ENCODE assay signal across 8 cellular contexts in genomic region chr13:40790232-40790631, GRCh38. TPM values are rescaled to one million over a fixed set of nuclear protein-coding genes. Genes with fewer than 3 reads are reported as not detected.
DNase-seq lines count a peak whose midpoint lies in the region; ATAC-seq and TF ChIP-seq lines count a peak whose summit lies in the region.

No MANE protein-coding gene starts in this region.

- ATAC-seq in left ventricle myocardium superior = no peak
- ATAC-seq in activated naive CD8-positive, alpha-beta T cell treated with anti-CD3 and anti-CD28 coated beads, Interleukin-2, amount 50 U/mL, for 24 hours = no peak
- ATAC-seq in upper lobe of right lung = no peak
- ATAC-seq in GM21723 (IDR thresholded peaks at IDR 0.05; ENCODE audit: unreplicated experiment) = no peak
- no peak for ATAC-seq in GM18517 (IDR thresholded peaks at IDR 0.05; ENCODE audit: unreplicated experiment)

- peak overlapping the region; percentile 95 to 98 for H3K9ac ChIP-seq in liver (ENCODE audit: low read depth in 1 of 2, low read length in 2 of 2)

- peaks cover 3% of the 10 kb centered on the region for H3K4me1 ChIP-seq in cardiac muscle cell (ENCODE audit: low read depth)
- H3K4me1 ChIP-seq in liver (ENCODE audit: control insufficient read depth in 4 of 4, insufficient read depth in 4 of 4, low read length in 3 of 4) = peaks cover 5 to 54% (median 22%) of the 10 kb centered on the region in 4 donors
- peaks cover 10% of the 10 kb centered on the region for H3K4me1 ChIP-seq in upper lobe of right lung

- H3K9me3 Mint-ChIP-seq in activated naive CD8-positive, alpha-beta T cell treated with anti-CD3 and anti-CD28 coated beads, Interleukin-2, amount 50 U/mL, for 24 hours = no peaks in the 10 kb centered on the region

- no peaks in the 10 kb centered on the region for H3K27me3 ChIP-seq in cardiac muscle cell
- H3K27me3 ChIP-seq in liver (ENCODE audit: control insufficient read depth in 4 of 4, insufficient read depth in 4 of 4, low read length in 3 of 4) = no peaks in the 10 kb centered on the region
- no peaks in the 10 kb centered on the region for H3K27me3 ChIP-seq in upper lobe of right lung

- peaks cover 21% of the 10 kb centered on the region for H3K36me3 Mint-ChIP-seq in activated naive CD8-positive, alpha-beta T cell treated with anti-CD3 and anti-CD28 coated beads, Interleukin-2, amount 50 U/mL, for 24 hours (ENCODE audit: low read depth)

- H3K36me3 ChIP-seq in cardiac muscle cell = no peaks in the 10 kb centered on the region
- peaks cover 0 to 4% (median 0%) of the 10 kb centered on the region in 4 donors for H3K36me3 ChIP-seq in liver (ENCODE audit: control insufficient read depth in 4 of 4, insufficient read depth in 3 of 4, low read depth in 1 of 4, low read length in 3 of 4)
- H3K36me3 ChIP-seq in upper lobe of right lung = no peaks in the 10 kb centered on the region

- peak overlapping the region; percentile 76 for H3K27ac Mint-ChIP-seq in activated naive CD8-positive, alpha-beta T cell treated with anti-CD3 and anti-CD28 coated beads, Interleukin-2, amount 50 U/mL, for 24 hours

- H3K4me1 Mint-ChIP-seq in activated naive CD8-positive, alpha-beta T cell treated with anti-CD3 and anti-CD28 coated beads, Interleukin-2, amount 50 U/mL, for 24 hours = peaks cover 64% of the 10 kb centered on the region

- H3K27ac ChIP-seq in cardiac muscle cell (peak overlapping the region; percentile 85), liver (ENCODE audit: low read depth in 1 of 2, low read length in 2 of 2) (peak overlapping the region; percentile 83 to 98), upper lobe of right lung (peak overlapping the region; percentile 83)

- no peak for TF ChIP-seq CTCF in cardiac muscle cell (IDR thresholded peaks at IDR 0.05; ENCODE audit: low read depth, low read length)
- no peak for TF ChIP-seq CTCF in liver (IDR thresholded peaks at IDR 0.05; ENCODE audit: low read depth, low read length, missing input control)
- TF ChIP-seq CTCF in upper lobe of right lung (IDR thresholded peaks at IDR 0.05) = no peak

- DNase-seq in cardiac muscle cell (ENCODE audit: low read depth in 1 of 2, low spot score in 1 of 2) (no peak), left ventricle myocardium superior (no peak), upper lobe of right lung (no peak), NCI-H1105 (lab: John Stamatoyannopoulos, UW) (no peak)
- no peak for DNase-seq in activated naive CD8-positive, alpha-beta T cell treated with anti-CD3 and anti-CD28 coated beads, Interleukin-2, amount 50 U/mL, for 24 hours

- peak overlapping the region; percentile 78 for H3K4me3 Mint-ChIP-seq in activated naive CD8-positive, alpha-beta T cell treated with anti-CD3 and anti-CD28 coated beads, Interleukin-2, amount 50 U/mL, for 24 hours

- H3K9me3 ChIP-seq in cardiac muscle cell (ENCODE audit: low read depth) = no peaks in the 10 kb centered on the region
- H3K9me3 ChIP-seq in liver (ENCODE audit: control insufficient read depth in 4 of 4, low read length in 3 of 4) = no peaks in the 10 kb centered on the region
- H3K9me3 ChIP-seq in upper lobe of right lung = no peaks in the 10 kb centered on the region

- TF ChIP-seq RAD21 in liver (IDR thresholded peaks at IDR 0.05) = no peak

- 25% methylated on average over 6 of the region's 6 CpGs for WGBS in liver

- intact Hi-C loops in left ventricle myocardium superior (cut with micrococcal nuclease) = no loop called here
- intact Hi-C loops in upper lobe of right lung (cut with DNase I) = no loop called here

- H3K27me3 Mint-ChIP-seq in activated naive CD8-positive, alpha-beta T cell treated with anti-CD3 and anti-CD28 coated beads, Interleukin-2, amount 50 U/mL, for 24 hours = no peaks in the 10 kb centered on the region

- H3K4me3 ChIP-seq in cardiac muscle cell (peak overlapping the region; percentile 63), liver (ENCODE audit: low read depth in 1 of 3, low read length in 3 of 3) (peak overlapping the region; percentile 56 to 84 (median 77)), upper lobe of right lung (peak overlapping the region; percentile 69)

TF ChIP-seq in liver, 16 proteins besides CTCF, POLR2A, EP300 and RAD21:
- TF ChIP-seq, protein P1, sequence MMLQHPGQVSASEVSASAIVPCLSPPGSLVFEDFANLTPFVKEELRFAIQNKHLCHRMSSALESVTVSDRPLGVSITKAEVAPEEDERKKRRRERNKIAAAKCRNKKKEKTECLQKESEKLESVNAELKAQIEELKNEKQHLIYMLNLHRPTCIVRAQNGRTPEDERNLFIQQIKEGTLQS (IDR thresholded peaks at IDR 0.05) = no peak
- no peak for TF ChIP-seq TAF1 (conservative IDR thresholded peaks at IDR 0.05)
- TF ChIP-seq, protein P2, sequence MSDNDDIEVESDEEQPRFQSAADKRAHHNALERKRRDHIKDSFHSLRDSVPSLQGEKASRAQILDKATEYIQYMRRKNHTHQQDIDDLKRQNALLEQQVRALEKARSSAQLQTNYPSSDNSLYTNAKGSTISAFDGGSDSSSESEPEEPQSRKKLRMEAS (IDR thresholded peaks at IDR 0.05) = no peak
- no peak for TF ChIP-seq RXRA (IDR thresholded peaks at IDR 0.05)
- no peak for TF ChIP-seq JUND (IDR thresholded peaks at IDR 0.05)
- TF ChIP-seq NR2F2 (IDR thresholded peaks at IDR 0.05) = no peak
- no peak for TF ChIP-seq SP1 (IDR thresholded peaks at IDR 0.05)
- TF ChIP-seq, protein P3, sequence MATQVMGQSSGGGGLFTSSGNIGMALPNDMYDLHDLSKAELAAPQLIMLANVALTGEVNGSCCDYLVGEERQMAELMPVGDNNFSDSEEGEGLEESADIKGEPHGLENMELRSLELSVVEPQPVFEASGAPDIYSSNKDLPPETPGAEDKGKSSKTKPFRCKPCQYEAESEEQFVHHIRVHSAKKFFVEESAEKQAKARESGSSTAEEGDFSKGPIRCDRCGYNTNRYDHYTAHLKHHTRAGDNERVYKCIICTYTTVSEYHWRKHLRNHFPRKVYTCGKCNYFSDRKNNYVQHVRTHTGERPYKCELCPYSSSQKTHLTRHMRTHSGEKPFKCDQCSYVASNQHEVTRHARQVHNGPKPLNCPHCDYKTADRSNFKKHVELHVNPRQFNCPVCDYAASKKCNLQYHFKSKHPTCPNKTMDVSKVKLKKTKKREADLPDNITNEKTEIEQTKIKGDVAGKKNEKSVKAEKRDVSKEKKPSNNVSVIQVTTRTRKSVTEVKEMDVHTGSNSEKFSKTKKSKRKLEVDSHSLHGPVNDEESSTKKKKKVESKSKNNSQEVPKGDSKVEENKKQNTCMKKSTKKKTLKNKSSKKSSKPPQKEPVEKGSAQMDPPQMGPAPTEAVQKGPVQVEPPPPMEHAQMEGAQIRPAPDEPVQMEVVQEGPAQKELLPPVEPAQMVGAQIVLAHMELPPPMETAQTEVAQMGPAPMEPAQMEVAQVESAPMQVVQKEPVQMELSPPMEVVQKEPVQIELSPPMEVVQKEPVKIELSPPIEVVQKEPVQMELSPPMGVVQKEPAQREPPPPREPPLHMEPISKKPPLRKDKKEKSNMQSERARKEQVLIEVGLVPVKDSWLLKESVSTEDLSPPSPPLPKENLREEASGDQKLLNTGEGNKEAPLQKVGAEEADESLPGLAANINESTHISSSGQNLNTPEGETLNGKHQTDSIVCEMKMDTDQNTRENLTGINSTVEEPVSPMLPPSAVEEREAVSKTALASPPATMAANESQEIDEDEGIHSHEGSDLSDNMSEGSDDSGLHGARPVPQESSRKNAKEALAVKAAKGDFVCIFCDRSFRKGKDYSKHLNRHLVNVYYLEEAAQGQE (IDR thresholded peaks at IDR 0.05) = no peak
- no peak for TF ChIP-seq FOXA2 (IDR thresholded peaks at IDR 0.05)
- TF ChIP-seq, protein P4, sequence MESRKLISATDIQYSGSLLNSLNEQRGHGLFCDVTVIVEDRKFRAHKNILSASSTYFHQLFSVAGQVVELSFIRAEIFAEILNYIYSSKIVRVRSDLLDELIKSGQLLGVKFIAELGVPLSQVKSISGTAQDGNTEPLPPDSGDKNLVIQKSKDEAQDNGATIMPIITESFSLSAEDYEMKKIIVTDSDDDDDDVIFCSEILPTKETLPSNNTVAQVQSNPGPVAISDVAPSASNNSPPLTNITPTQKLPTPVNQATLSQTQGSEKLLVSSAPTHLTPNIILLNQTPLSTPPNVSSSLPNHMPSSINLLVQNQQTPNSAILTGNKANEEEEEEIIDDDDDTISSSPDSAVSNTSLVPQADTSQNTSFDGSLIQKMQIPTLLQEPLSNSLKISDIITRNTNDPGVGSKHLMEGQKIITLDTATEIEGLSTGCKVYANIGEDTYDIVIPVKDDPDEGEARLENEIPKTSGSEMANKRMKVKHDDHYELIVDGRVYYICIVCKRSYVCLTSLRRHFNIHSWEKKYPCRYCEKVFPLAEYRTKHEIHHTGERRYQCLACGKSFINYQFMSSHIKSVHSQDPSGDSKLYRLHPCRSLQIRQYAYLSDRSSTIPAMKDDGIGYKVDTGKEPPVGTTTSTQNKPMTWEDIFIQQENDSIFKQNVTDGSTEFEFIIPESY (IDR thresholded peaks at IDR 0.05) = no peak
- TF ChIP-seq HNF4G (IDR thresholded peaks at IDR 0.05) = no peak
- no peak for TF ChIP-seq FOXA1 (IDR thresholded peaks at IDR 0.05)
- TF ChIP-seq HNF4A (conservative IDR thresholded peaks at IDR 0.05) = no peak
- no peak for TF ChIP-seq EGR1 (IDR thresholded peaks at IDR 0.05; ENCODE audit: low read depth in 2 of 2)
- TF ChIP-seq YY1 (IDR thresholded peaks at IDR 0.05) = no peak
- no peak for TF ChIP-seq GABPA (IDR thresholded peaks at IDR 0.05 in 1 of 2, conservative IDR thresholded peaks at IDR 0.05 in 1 of 2)

RNA-seq across cellular contexts. Expression of gene SLC25A15, which starts 0.8 kb away (rescaled TPM):
- total RNA-seq in cardiac muscle cell = 36.4 and 36.5 TPM in 2 replicates
- polyA plus RNA-seq in cardiac muscle cell = 18.1 and 19.8 TPM in 2 replicates
- 5.5 TPM for total RNA-seq in left ventricle myocardium superior
- 100 to 1,000 TPM in 1 of 2 donors, 10 to 100 TPM in 1; 29.3 to 106 TPM for total RNA-seq in liver
- polyA plus RNA-seq in liver = 10 to 100 TPM; 49.7 to 84.1 TPM
- total RNA-seq in upper lobe of right lung = 5.8 TPM

RNA-seq across cellular contexts. Expression of gene MRPS31, which starts 19.2 kb away (rescaled TPM):
- total RNA-seq in cardiac muscle cell = 39.2 and 39.6 TPM in 2 replicates
- polyA plus RNA-seq in cardiac muscle cell = 36.3 and 50.1 TPM in 2 replicates
- total RNA-seq in left ventricle myocardium superior = 33.7 TPM
- total RNA-seq in liver = 10 to 100 TPM; 13.4 to 15.8 TPM
- 10 to 100 TPM; 16.2 to 17.6 TPM for polyA plus RNA-seq in liver
- total RNA-seq in upper lobe of right lung = 18.4 TPM
